ENCODE assay signal across 9 cellular contexts in genomic region chr19:58560007-58560887, GRCh38.
DNase-seq lines count a peak whose midpoint lies in the region; ATAC-seq and TF ChIP-seq lines count a peak whose summit lies in the region.
"Had no signal": no experiment of that assay in that cellular context is flagged by ENCODE, and none has a peak within 500 bp of the region (broad histone marks: within the 10 kb centered on the region; RNA-seq: fewer than 3 reads in every experiment).

No MANE protein-coding gene starts in this region.

- TF ChIP-seq CTCF in 22Rv1 (IDR thresholded peaks at IDR 0.05) (no peak), cardiac fibroblast (IDR thresholded peaks at IDR 0.05; ENCODE audit: low read depth, low read length) (no peak)

- H3K4me1 ChIP-seq in HUES6 (ENCODE audit: control insufficient read depth, insufficient read depth, low read length) = peaks cover 26% of the 10 kb centered on the region
- peaks cover 47% of the 10 kb centered on the region for H3K4me1 ChIP-seq in mucosa of stomach (ENCODE audit: control insufficient read depth, insufficient read depth, low read length)

- H3K36me3 ChIP-seq in HUES6 (ENCODE audit: control insufficient read depth, insufficient read depth, low read length) = peaks cover 13% of the 10 kb centered on the region
- H3K36me3 ChIP-seq in mucosa of stomach (ENCODE audit: control insufficient read depth, insufficient read depth, low read length) = no peaks in the 10 kb centered on the region

- DNase-seq in cardiac fibroblast (ENCODE audit: low read depth in 2 of 2) = no peak
- DNase-seq in NCI-H345 (lab: John Stamatoyannopoulos, UW) = no peak
- DNase-seq in SHP77 treated with DMSO at 0.1 percent for 48 hours (lab: John Stamatoyannopoulos, UW) = no peak
- no peak for DNase-seq in AG08396 (ENCODE audit: low spot score)
- DNase-seq: NCI-H2081 had no signal

- H3K9me3 ChIP-seq in HUES6 (ENCODE audit: control insufficient read depth, insufficient read depth, low read depth, low read length) (no peaks in the 10 kb centered on the region), mucosa of stomach (ENCODE audit: control insufficient read depth, low read length) (no peaks in the 10 kb centered on the region)

- H3K27ac ChIP-seq in 22Rv1 (peak overlapping the region; percentile 99), HUES6 (ENCODE audit: low read depth, low read length) (no peak overlapping the region; the same call in 1 of the 2 replicates)

- no peak for ATAC-seq in GM18858 (IDR thresholded peaks at IDR 0.05; ENCODE audit: unreplicated experiment)

- H3K27me3 ChIP-seq in HUES6 (ENCODE audit: control insufficient read depth, insufficient read depth, low read length) = peaks cover 40% of the 10 kb centered on the region
- H3K27me3 ChIP-seq in mucosa of stomach (ENCODE audit: control insufficient read depth, insufficient read depth, low read length) = no peaks in the 10 kb centered on the region

- peak overlapping the region; percentile 81 for H3K4me3 ChIP-seq in HUES6 (ENCODE audit: low read depth, low read length)
- H3K4me3 ChIP-seq in cardiac fibroblast (replicated peaks in 1 of 2; ENCODE audit: low read depth in 2 of 2, low read length in 2 of 2) = peak overlapping the region; percentile 70 to 75
- peak overlapping the region; percentile 72 for H3K4me3 ChIP-seq in mucosa of stomach (ENCODE audit: low read length)

- H3K9ac ChIP-seq in HUES6 (ENCODE audit: low read length) = peak overlapping the region; percentile 82
- peak overlapping the region; percentile 94 for H3K9ac ChIP-seq in mucosa of stomach (ENCODE audit: low read length)
